7 cellular contexts compared by ENCODE assay signal in genomic region chr16:334861-335632, GRCh38. TPM values are rescaled to one million over a fixed set of nuclear protein-coding genes. Genes with fewer than 3 reads are reported as not detected.
DNase-seq lines count a peak whose midpoint lies in the region; FAIRE-seq and TF ChIP-seq lines count a peak whose summit lies in the region.
"Not testable (repeated sequence)": the region's sequence is repeated elsewhere in the genome, so short reads cannot be mapped to it uniquely, and the experiment has no call there.
"Had no signal": no experiment of that assay in that cellular context is flagged by ENCODE, and none has a peak within 500 bp of the region (broad histone marks: within the 10 kb centered on the region; RNA-seq: fewer than 3 reads in every experiment).

No MANE protein-coding gene starts in this region.

- not testable (repeated sequence) for H3K9me2 ChIP-seq in hepatocyte (replicated peaks; ENCODE audit: insufficient read depth)

- H3K4me1 ChIP-seq in Caco-2 (peaks cover 42% of the 10 kb centered on the region), hepatocyte (ENCODE audit: insufficient read depth) (peaks cover 39% of the 10 kb centered on the region), neutrophil (ENCODE audit: control insufficient read depth in 1 of 2, insufficient read depth in 1 of 2, low read depth in 1 of 2, low read length in 1 of 2) (peaks cover 74 to 75% of the 10 kb centered on the region in 2 experiments)

- peak overlapping the region; percentile 11 for H3K4me3 Mint-ChIP-seq in Caco-2 (ENCODE audit: unreplicated experiment)

- BruUV-seq in Caco-2 (replicated peaks; lab: Mats Ljungman, UMichigan), result not testable (repeated sequence)

- H3K9me3 ChIP-seq in Caco-2; hepatocyte (ENCODE audit: low read depth); neutrophil: not testable (repeated sequence)

- H3K27me3 ChIP-seq in Caco-2 (replicated peaks; ENCODE audit: control insufficient read depth, insufficient read depth, low read length); bronchial epithelial cell (ENCODE audit: control insufficient read depth, insufficient read depth, low read length); hepatocyte; neutrophil: not testable (repeated sequence)

- H3K9me3 Mint-ChIP-seq in Caco-2 (ENCODE audit: unreplicated experiment), result not testable (repeated sequence)

- not testable (repeated sequence) for H2AFZ ChIP-seq in hepatocyte

- H3K27me3 Mint-ChIP-seq in Caco-2 (ENCODE audit: insufficient read depth, unreplicated experiment), result not testable (repeated sequence)

- 78% methylated on average over 11 of the region's 11 CpGs for WGBS in hepatocyte (ENCODE audit: low lambda C conversion rate, missing lambda C conversion rate)

- not testable (repeated sequence) for DNase-seq in Caco-2; bronchial epithelial cell (ENCODE audit: low read depth); hepatocyte (ENCODE audit: low spot score)
- DNase-seq in M059J (ENCODE audit: low read depth), result peak; percentile 68

- H3K27ac ChIP-seq in hepatocyte, result peak overlapping the region; percentile 89
- peak overlapping the region; percentile 91 for H3K27ac ChIP-seq in neutrophil

- H3K4me3 ChIP-seq in Caco-2 (ENCODE audit: low read depth, low read length); bronchial epithelial cell (ENCODE audit: low read depth, low read length); hepatocyte; neutrophil (ENCODE audit: low read depth in 1 of 2, low read length in 1 of 2): not testable (repeated sequence)

- not testable (repeated sequence) for TF ChIP-seq CTCF in Caco-2 (IDR thresholded peaks at IDR 0.05; ENCODE audit: insufficient read depth in 1 of 2, low read depth in 1 of 2, low read length in 1 of 2, severe bottlenecking in 1 of 2, unreplicated experiment in 1 of 2); bronchial epithelial cell (IDR thresholded peaks at IDR 0.05; ENCODE audit: insufficient read depth, low read length, severe bottlenecking); hepatocyte (IDR thresholded peaks at IDR 0.05; ENCODE audit: poor library complexity); neutrophil (IDR thresholded peaks at IDR 0.05)

- intact Hi-C loops in Caco-2 (cut with micrococcal nuclease; ENCODE audit: unreplicated experiment), result not testable (repeated sequence)

- CTCF ChIA-PET in Caco-2 (lab: Charles Lee), result not testable (repeated sequence)

- peaks cover 27% of the 10 kb centered on the region for H3K36me3 Mint-ChIP-seq in Caco-2 (ENCODE audit: insufficient read depth, unreplicated experiment)

- POLR2A ChIA-PET in Caco-2 (lab: Charles Lee), result not testable (repeated sequence)

- H3K4me2 ChIP-seq in hepatocyte, result not testable (repeated sequence)

- H3K4me1 Mint-ChIP-seq in Caco-2 (ENCODE audit: low read depth, unreplicated experiment), result peaks cover 29% of the 10 kb centered on the region

- peaks cover 33% of the 10 kb centered on the region for H4K20me1 ChIP-seq in hepatocyte (ENCODE audit: insufficient read depth, poor library complexity, severe bottlenecking)

- not testable (repeated sequence) for H3K36me3 ChIP-seq in Caco-2 (ENCODE audit: control insufficient read depth, insufficient read depth, low read length); bronchial epithelial cell (ENCODE audit: control insufficient read depth, insufficient read depth, low read length); hepatocyte (replicated peaks; ENCODE audit: insufficient read depth, low read depth); neutrophil

- peak; percentile 83 for FAIRE-seq in bronchial epithelial cell (lab: Jason Lieb, UNC)

- peak overlapping the region; percentile 90 for H3K27ac Mint-ChIP-seq in Caco-2 (ENCODE audit: unreplicated experiment)

- peaks cover 93% of the 10 kb centered on the region for H3K79me2 ChIP-seq in hepatocyte

RNA-seq across cellular contexts. Expression of gene AXIN1, which starts 17.5 kb away (rescaled TPM):
- total RNA-seq in Caco-2 (2022) (29.7 and 34.5 TPM in 2 replicates), bronchial epithelial cell (49.0 and 49.5 TPM in 2 replicates), hepatocyte (22.5 and 27.2 TPM in 2 replicates)
- total RNA-seq in M059J (2014; rRNA removed; shearing (Covaris generic)), result 6.6 and 15.5 TPM in 2 replicates
- polyA plus RNA-seq in hepatocyte, result 16.1 and 22.5 TPM in 2 replicates

RNA-seq across cellular contexts. Expression of gene MRPL28, which starts 35.3 kb away (rescaled TPM):
- 82.4 and 91.2 TPM in 2 replicates for total RNA-seq in Caco-2 (2022)
- total RNA-seq in M059J (2014; rRNA removed; shearing (Covaris generic)), result 162 and 177 TPM in 2 replicates
- total RNA-seq in bronchial epithelial cell, result 104 and 113 TPM in 2 replicates
- total RNA-seq in hepatocyte, result 80.0 and 88.1 TPM in 2 replicates
- polyA plus RNA-seq in hepatocyte, result 126 and 144 TPM in 2 replicates

RNA-seq across cellular contexts. Expression of gene PGAP6, which starts 46.7 kb away (rescaled TPM):
- total RNA-seq in Caco-2 (2022), result 85.5 and 87.1 TPM in 2 replicates
- total RNA-seq in M059J (2014; rRNA removed; shearing (Covaris generic)), result 54.9 and 71.2 TPM in 2 replicates
- total RNA-seq in bronchial epithelial cell, result 44.2 and 46.3 TPM in 2 replicates
- 130 and 133 TPM in 2 replicates for total RNA-seq in hepatocyte
- polyA plus RNA-seq in hepatocyte, result 205 and 229 TPM in 2 replicates

RNA-seq across cellular contexts. Expression of gene PDIA2, which starts 52.1 kb away (rescaled TPM):
- total RNA-seq in Caco-2 (2022), result 0.28 and 0.41 TPM in 2 replicates
- total RNA-seq in M059J (2014; rRNA removed; shearing (Covaris generic)), result 0.25 TPM in 1 of 2 replicates, not detected in the other
- total RNA-seq in bronchial epithelial cell, result under 0.01 TPM in 1 of 2 replicates, not detected in the other
- 0.08 TPM in 1 of 2 replicates, not detected in the other for total RNA-seq in hepatocyte
- polyA plus RNA-seq in hepatocyte, result 0.47 and 1.0 TPM in 2 replicates
- total RNA-seq: MCF 10A had no signal

RNA-seq across cellular contexts. Expression of gene ARHGDIG, which starts 54.7 kb away (rescaled TPM):
- total RNA-seq in Caco-2 (2022) (1.9 and 2.1 TPM in 2 replicates), bronchial epithelial cell (0.51 TPM in 1 of 2 replicates, not detected in the other), hepatocyte (0.48 TPM in 1 of 2 replicates, not detected in the other)
- not detected in 2 replicates for total RNA-seq in M059J (2014; rRNA removed; shearing (Covaris generic))
- polyA plus RNA-seq in hepatocyte, result 1.0 and 1.1 TPM in 2 replicates
- total RNA-seq: MCF 10A, RPMI7951 had no signal
